Comparison of ENCODE assay signal across 21 cellular contexts in genomic region chr7:73432676-73433075, GRCh38. TPM values are rescaled to one million over a fixed set of nuclear protein-coding genes. Genes with fewer than 3 reads are reported as not detected.
A peak's percentile ranks its signal among the peaks of the same experiment; 100 is the strongest.
DNase-seq lines count a peak whose midpoint lies in the region; ATAC-seq, FAIRE-seq and TF ChIP-seq lines count a peak whose summit lies in the region.
"Had no signal": no experiment of that assay in that cellular context is flagged by ENCODE, and none has a peak within 500 bp of the region (broad histone marks: within the 10 kb centered on the region; RNA-seq: fewer than 3 reads in every experiment).

No MANE protein-coding gene starts in this region.

- FAIRE-seq in K562 (lab: Jason Lieb, UNC), result no peak
- FAIRE-seq: GM19239, TTC549 had no signal

- peaks cover 9% of the 10 kb centered on the region for H3K27me3 Mint-ChIP-seq in activated naive CD4-positive, alpha-beta T cell treated with anti-CD3 and anti-CD28 coated beads for 36 hours (ENCODE audit: low read depth)
- H3K27me3 Mint-ChIP-seq in HFFc6 (ENCODE audit: insufficient read depth) (no peaks in the 10 kb centered on the region), neural crest cell (ENCODE audit: low read depth) (peaks cover 2% of the 10 kb centered on the region)

- in situ Hi-C loops in K562 (cut with MboI), result loop anchor here (5.0 to 25.0 kb wide), 2 partner anchors 115 to 1955 kb away; partner anchors contain the start of gene TRIM73

- H3K9me3 Mint-ChIP-seq in activated naive CD4-positive, alpha-beta T cell treated with anti-CD3 and anti-CD28 coated beads for 36 hours, result peaks cover 2% of the 10 kb centered on the region
- H3K9me3 Mint-ChIP-seq in HFFc6 (peaks cover 4% of the 10 kb centered on the region; the same call in 1 of the 2 replicates), neural crest cell (no peaks in the 10 kb centered on the region)

- no peak for ATAC-seq in K562
- ATAC-seq in GM21390 (IDR thresholded peaks at IDR 0.05; ENCODE audit: unreplicated experiment), result no peak
- no peak for ATAC-seq in HG02798 (IDR thresholded peaks at IDR 0.05; ENCODE audit: poor library complexity, unreplicated experiment)

- no peaks in the 10 kb centered on the region for H4K20me1 ChIP-seq in K562 (replicated peaks; ENCODE audit: control insufficient read depth, insufficient read depth, low read length)

- intact Hi-C loops in activated naive CD4-positive, alpha-beta T cell treated with anti-CD3 and anti-CD28 coated beads for 36 hours (cut with micrococcal nuclease), result loop anchor here (10.0 kb wide), 1 partner anchor 252 kb away; the partner anchor contains the start of genes BUD23 and DNAJC30
- intact Hi-C loops in K562 (cut with micrococcal nuclease), result no loop called here

- H3K4me3 ChIP-seq in K562, result no peak overlapping the region
- H3K4me3 ChIP-seq: SJCRH30 had no signal

- H3K79me2 ChIP-seq in K562 (ENCODE audit: control insufficient read depth, insufficient read depth, low read length), result no peaks in the 10 kb centered on the region
- H3K79me2 ChIP-seq: hepatocyte had no signal

- H3K4me1 ChIP-seq in K562 (replicated peaks in 1 of 2; ENCODE audit: control insufficient read depth in 2 of 2, insufficient read depth in 2 of 2, low read length in 2 of 2), result peaks cover 0 to 56% of the 10 kb centered on the region in 2 experiments; a peak in 2 of 5 replicates

- H3K36me3 ChIP-seq in K562 (ENCODE audit: control insufficient read depth, insufficient read depth, low read length), result no peaks in the 10 kb centered on the region
- H3K36me3 ChIP-seq: ovary, SJCRH30, thoracic aorta had no signal

- no peaks in the 10 kb centered on the region for H3K9me3 ChIP-seq in K562 (replicated peaks; ENCODE audit: control insufficient read depth, insufficient read depth, low read depth, low read length)
- H3K9me3 ChIP-seq: ovary, SJCRH30, thoracic aorta had no signal

- H3K27ac ChIP-seq in K562 (ENCODE audit: extremely low read depth, low read depth, low read length), result no peak overlapping the region
- H3K27ac ChIP-seq: hepatocyte, ovary, SJCRH30, thoracic aorta had no signal

- no peaks in the 10 kb centered on the region for H3K9me1 ChIP-seq in K562 (ENCODE audit: control insufficient read depth, insufficient read depth, low read length)

- POLR2A ChIA-PET in K562 (lab: Yijun Ruan, JAX), result no interaction called here

- H3K27me3 ChIP-seq in K562 (ENCODE audit: control insufficient read depth in 2 of 2, insufficient read depth in 2 of 2, low read length in 2 of 2), result peaks cover 0 to 8% of the 10 kb centered on the region in 2 experiments; a peak in 2 of 5 replicates
- H3K27me3 ChIP-seq: hepatocyte, ovary, SJCRH30 had no signal

- H3K27ac Mint-ChIP-seq in activated naive CD4-positive, alpha-beta T cell treated with anti-CD3 and anti-CD28 coated beads for 36 hours, result no peak overlapping the region
- H3K27ac Mint-ChIP-seq in HFFc6, result no peak overlapping the region
- peak overlapping the region; percentile 35 for H3K27ac Mint-ChIP-seq in neural crest cell (ENCODE audit: unreplicated experiment)

- peak overlapping the region; percentile 37 for H3K4me3 Mint-ChIP-seq in activated naive CD4-positive, alpha-beta T cell treated with anti-CD3 and anti-CD28 coated beads for 36 hours
- H3K4me3 Mint-ChIP-seq in HFFc6 (0 out of 2 replicates have a peak overlapping the region, but pooled peaks have one; percentile 22), neural crest cell (peak overlapping the region; percentile 79)

- peaks cover 7% of the 10 kb centered on the region for H3K4me1 Mint-ChIP-seq in activated naive CD4-positive, alpha-beta T cell treated with anti-CD3 and anti-CD28 coated beads for 36 hours (ENCODE audit: low read depth)
- H3K4me1 Mint-ChIP-seq in HFFc6 (ENCODE audit: low read depth) (peaks cover 5% of the 10 kb centered on the region; the same call in 1 of the 2 replicates), neural crest cell (peaks cover 45% of the 10 kb centered on the region)

- TF ChIP-seq CTCF in HFFc6 (IDR thresholded peaks at IDR 0.05) (no peak), K562 (IDR thresholded peaks at IDR 0.05 in 2 of 3, conservative IDR thresholded peaks at IDR 0.05 in 1 of 3; ENCODE audit: insufficient read depth in 2 of 3, low read depth in 1 of 3, low read length in 3 of 3) (no peak), neural crest cell (conservative IDR thresholded peaks at IDR 0.05) (no peak)

- 71% methylated on average over 11 of the region's 11 CpGs for WGBS in K562 (ENCODE audit: insufficient coverage, low coverage, missing lambda C conversion rate)

- H3K4me2 ChIP-seq in K562 (ENCODE audit: insufficient read depth, low read length), result no peak overlapping the region

- no peak for TF ChIP-seq POLR2A in K562 (conservative IDR thresholded peaks at IDR 0.05)

- no peaks in the 10 kb centered on the region for H3K36me3 Mint-ChIP-seq in activated naive CD4-positive, alpha-beta T cell treated with anti-CD3 and anti-CD28 coated beads for 36 hours (ENCODE audit: low read depth)
- H3K36me3 Mint-ChIP-seq in HFFc6 (ENCODE audit: low read depth) (no peaks in the 10 kb centered on the region), neural crest cell (ENCODE audit: low read depth) (no peaks in the 10 kb centered on the region)

- TF ChIP-seq EP300 in K562 (IDR thresholded peaks at IDR 0.05; ENCODE audit: low read length), result no peak

- CTCF ChIA-PET in activated naive CD4-positive, alpha-beta T cell treated with anti-CD3 and anti-CD28 coated beads for 36 hours (lab: Charles Lee), result no interaction called here
- CTCF ChIA-PET in K562 (lab: Yijun Ruan, JAX; ENCODE audit: low intra/inter-chr PET ratio), result no interaction called here

- TF ChIP-seq RAD21 in K562 (CRISPR knock-in tag; conservative IDR thresholded peaks at IDR 0.05 in 1 of 2, IDR thresholded peaks at IDR 0.05 in 1 of 2), result no peak

- H3K9ac ChIP-seq in K562 (ENCODE audit: insufficient read depth in 1 of 2, low read depth in 2 of 2, low read length in 2 of 2), result no peak overlapping the region

- no TSS peak for BruUV-seq in K562 (replicated peaks; lab: Mats Ljungman, UMichigan)

- H2AFZ ChIP-seq in K562 (ENCODE audit: low read depth, low read length), result peak overlapping the region; percentile 90

- no peak for DNase-seq in activated naive CD4-positive, alpha-beta T cell treated with anti-CD3 and anti-CD28 coated beads for 36 hours
- DNase-seq in activated naive CD4-positive, alpha-beta T cell treated with anti-CD3 and anti-CD28 coated beads, Interleukin-2, amount 50 U/mL, for 16 hours, result no peak
- DNase-seq in HFFc6 (no peak), K562 (ENCODE audit: extremely low read depth in 1 of 4, low spot score in 3 of 4) (no peak), neural crest cell (ENCODE audit: low read depth, low spot score) (no peak), SIG-M5 treated with dmso at 0.1 percent for 504 hours (lab: John Stamatoyannopoulos, UW; ENCODE audit: unreplicated experiment) (no peak)
- DNase-seq: DMS153; effector memory CD4-positive, alpha-beta T cell; KG1; midbrain; NCI-H1092; OCI-M1; ovary; SJCRH30; stimulated activated CD4-positive, alpha-beta T cell treated with anti-CD3 and anti-CD28 coated beads, Interleukin-2, amount 100 ng/mL, for 48 hours had no signal

TF ChIP-seq in K562, 482 proteins besides CTCF, POLR2A, EP300 and RAD21 (continues in another document):
- no peak for TF ChIP-seq RBM39 (optimal IDR thresholded peaks at IDR 0.05; ENCODE audit: low read depth, low read length)
- TF ChIP-seq COPS2 (conservative IDR thresholded peaks at IDR 0.05), result no peak
- TF ChIP-seq FOXA3 (CRISPR knock-in tag; conservative IDR thresholded peaks at IDR 0.05 in 1 of 2, IDR thresholded peaks at IDR 0.05 in 1 of 2), result 0 out of 4 replicates have a peak, but pooled peaks of 1 of the 2 experiments have one; percentile 20
- no peak for TF ChIP-seq ZNF175 (CRISPR knock-in tag; IDR thresholded peaks at IDR 0.05; ENCODE audit: low read depth)
- TF ChIP-seq THAP12 (CRISPR knock-in tag; IDR thresholded peaks at IDR 0.05), result 0 out of 2 replicates have a peak, but pooled peaks have one; percentile 34

RNA-seq across cellular contexts. Expression of gene FZD9, which starts 0.9 kb away (rescaled TPM):
- total RNA-seq in activated naive CD4-positive, alpha-beta T cell treated with anti-CD3 and anti-CD28 coated beads for 36 hours, result under 1 TPM in 1 of 2 experiments, not detected in 1; 0.10 TPM
- total RNA-seq in HFFc6 (2021; fragmentation: NEBNext Ultra II Directional; extraction: Animal tissue kit (Norgen Biotek cat#: 25700)), result under 1 TPM; 0.18 to 0.83 (median 0.27) TPM
- total RNA-seq in K562 (2011; cell fraction: chromatin; rRNA removed; ENCODE audit: low replicate concordance), result 0.28 and 2.8 TPM in 2 replicates
- 5.0 and 5.1 TPM in 2 replicates for total RNA-seq in K562 (2011; cell fraction: nucleolus; rRNA removed)
- total RNA-seq in K562 (2011; cell fraction: nucleoplasm; rRNA removed), result 1.1 and 1.6 TPM in 2 replicates
- total RNA-seq in K562 (2014; rRNA removed) (2.1 and 2.7 TPM in 2 replicates), K562 (2014; rRNA removed; fragmentation: Illumina TruSeq; extraction: Trizol) (0.10 and 0.11 TPM in 2 replicates), K562 (2015; rRNA removed; fragmentation: Illumina TruSeq; extraction: Trizol) (0.33 and 0.34 TPM in 2 replicates), K562 (2021) (1.7 TPM in 2 replicates), neural crest cell (6.6 and 7.0 TPM in 2 replicates)
- polyA plus RNA-seq in K562 (2011; rRNA removed) (0.27 and 0.32 TPM in 2 replicates), K562 (2014; fragmentation: Illumina TruSeq; extraction: Trizol) (0.07 and 0.33 TPM in 2 replicates), K562 (2014; fragmentation: Nextera tagmentation; extraction: Ambion mirVana) (not detected), K562 (2014; rRNA removed) (0.46 and 0.82 TPM in 2 replicates)
- polyA plus RNA-seq in K562 (2011; cell fraction: cytosol; rRNA removed), result 0.44 and 2.1 TPM in 2 replicates
- polyA plus RNA-seq in K562 (2011; cell fraction: nucleus; rRNA removed), result 0.35 and 0.71 TPM in 2 replicates
- polyA plus RNA-seq in K562 (2012), result 0.32 and 0.55 TPM in 2 replicates
- polyA minus RNA-seq in K562 (2011; rRNA and poly(A)+ RNA removed), result 0.15 and 0.21 TPM in 2 replicates
- 0.91 and 0.95 TPM in 2 replicates for polyA minus RNA-seq in K562 (2011; cell fraction: cytosol; rRNA and poly(A)+ RNA removed)
- polyA minus RNA-seq in K562 (2011; cell fraction: nucleus; rRNA and poly(A)+ RNA removed), result 2.2 and 2.4 TPM in 2 replicates
- total RNA-seq: SJCRH30 had no signal

Comparison
In these comparisons a context has a peak if more than half of its experiments do, and no peak if none do; other contexts are left out.
1. H3K4me3 Mint-ChIP-seq: peak in every context shown above with its lines; median percentile 79 in neural crest cell; 37 in activated naive CD4-positive, alpha-beta T cell treated with anti-CD3 and anti-CD28 coated beads for 36 hours; 22 in HFFc6.